10 cellular contexts compared by ENCODE assay signal in genomic region chr7:120740348-120740747, GRCh38.
A peak's percentile ranks its signal among the peaks of the same experiment; 100 is the strongest.
DNase-seq lines count a peak whose midpoint lies in the region; ATAC-seq, FAIRE-seq and TF ChIP-seq lines count a peak whose summit lies in the region.
"Had no signal": no experiment of that assay in that cellular context is flagged by ENCODE, and none has a peak within 500 bp of the region (broad histone marks: within the 10 kb centered on the region; RNA-seq: fewer than 3 reads in every experiment).

No MANE protein-coding gene starts in this region.

- no peaks in the 10 kb centered on the region for H3K27me3 ChIP-seq in HUES64 (ENCODE audit: insufficient read depth, low read length)
- H3K27me3 ChIP-seq in K562 (ENCODE audit: control insufficient read depth in 2 of 2, insufficient read depth in 2 of 2, low read length in 2 of 2), result no peaks in the 10 kb centered on the region
- H3K27me3 ChIP-seq in small intestine (ENCODE audit: control insufficient read depth in 2 of 2, insufficient read depth in 2 of 2, low read length in 2 of 2), result no peaks in the 10 kb centered on the region

- CTCF ChIA-PET in K562 (lab: Yijun Ruan, JAX; ENCODE audit: low intra/inter-chr PET ratio), result no interaction called here

- no peak for TF ChIP-seq POLR2A in K562 (conservative IDR thresholded peaks at IDR 0.05)

- H3K27ac ChIP-seq in HUES64 (ENCODE audit: low read depth, low read length), result 0 out of 2 replicates have a peak overlapping the region, but pooled peaks have one; percentile 36
- H3K27ac ChIP-seq in K562 (ENCODE audit: extremely low read depth, low read depth, low read length), result no peak overlapping the region
- no peak overlapping the region for H3K27ac ChIP-seq in small intestine (ENCODE audit: low read depth in 1 of 2, low read length in 1 of 2)
- H3K27ac ChIP-seq: prostate gland had no signal

- H3K4me2 ChIP-seq in K562 (ENCODE audit: insufficient read depth, low read length), result peak overlapping the region; percentile 59; the same call in 1 of the 2 replicates

- TF ChIP-seq CTCF in K562 (IDR thresholded peaks at IDR 0.05 in 2 of 3, conservative IDR thresholded peaks at IDR 0.05 in 1 of 3; ENCODE audit: insufficient read depth in 2 of 3, low read depth in 1 of 3, low read length in 3 of 3), result no peak

- in situ Hi-C loops in K562 (cut with MboI), result no loop called here

- WGBS in HUES64, result 89% methylated on average over 3 of the region's 3 CpGs
- 2% methylated on average over 3 of the region's 3 CpGs for WGBS in K562 (ENCODE audit: insufficient coverage, low coverage, missing lambda C conversion rate)
- WGBS in small intestine, 3 donors, result 22 to 29% (median 28%) methylated on average over 3 of the region's 3 CpGs

- no peaks in the 10 kb centered on the region for H3K9me1 ChIP-seq in K562 (ENCODE audit: control insufficient read depth, insufficient read depth, low read length)

- TF ChIP-seq EP300 in K562 (IDR thresholded peaks at IDR 0.05; ENCODE audit: low read length), result no peak

- H3K9me3 ChIP-seq in HUES64 (ENCODE audit: insufficient read depth, low read depth, low read length) (no peaks in the 10 kb centered on the region), K562 (replicated peaks; ENCODE audit: control insufficient read depth, insufficient read depth, low read depth, low read length) (no peaks in the 10 kb centered on the region), small intestine (ENCODE audit: control insufficient read depth, low read depth) (no peaks in the 10 kb centered on the region)
- H3K9me3 ChIP-seq: prostate gland had no signal

- FAIRE-seq in K562 (lab: Jason Lieb, UNC) (no peak), small intestine (lab: Jason Lieb, UNC) (no peak)

- TF ChIP-seq RAD21 in K562 (CRISPR knock-in tag; conservative IDR thresholded peaks at IDR 0.05 in 1 of 2, IDR thresholded peaks at IDR 0.05 in 1 of 2), result no peak

- H3K36me3 ChIP-seq in HUES64 (ENCODE audit: insufficient read depth, low read length) (no peaks in the 10 kb centered on the region), K562 (ENCODE audit: control insufficient read depth, insufficient read depth, low read length) (no peaks in the 10 kb centered on the region), small intestine (ENCODE audit: control insufficient read depth in 2 of 2, insufficient read depth in 2 of 2, low read length in 2 of 2) (no peaks in the 10 kb centered on the region)
- H3K36me3 ChIP-seq: prostate gland had no signal

- no peaks in the 10 kb centered on the region for H3K79me2 ChIP-seq in K562 (ENCODE audit: control insufficient read depth, insufficient read depth, low read length)

- intact Hi-C loops in K562 (cut with micrococcal nuclease), result no loop called here

- no TSS peak for BruUV-seq in K562 (replicated peaks; lab: Mats Ljungman, UMichigan)

- H3K4me3 ChIP-seq in HUES64 (ENCODE audit: low read length), result no peak overlapping the region
- no peak overlapping the region for H3K4me3 ChIP-seq in K562
- no peak overlapping the region for H3K4me3 ChIP-seq in small intestine (ENCODE audit: low read depth in 1 of 2, low read length in 2 of 2)
- H3K4me3 ChIP-seq: prostate gland had no signal

- H2AFZ ChIP-seq in K562 (ENCODE audit: low read depth, low read length), result peak overlapping the region; percentile 66

- H3K9ac ChIP-seq in HUES64 (ENCODE audit: low read depth, low read length) (0 out of 2 replicates have a peak overlapping the region, but pooled peaks have one; percentile 31), K562 (ENCODE audit: insufficient read depth in 1 of 2, low read depth in 2 of 2, low read length in 2 of 2) (no peak overlapping the region)

- peak; percentile 28 for DNase-seq in A172 (ENCODE audit: low spot score)
- peak in 1 of 4 experiments; percentile 37 for DNase-seq in K562 (ENCODE audit: extremely low read depth in 1 of 4, low spot score in 3 of 4)
- DNase-seq in left lobe of liver (ENCODE audit: low spot score), result no peak
- no peak for DNase-seq in small intestine
- DNase-seq in glomerular visceral epithelial cell (ENCODE audit: extremely low spot score), result no peak
- DNase-seq: islet precursor cell had no signal

- H3K4me1 ChIP-seq in HUES64 (ENCODE audit: insufficient read depth, low read length) (peaks cover 49% of the 10 kb centered on the region), K562 (replicated peaks in 1 of 2; ENCODE audit: control insufficient read depth in 2 of 2, insufficient read depth in 2 of 2, low read length in 2 of 2) (no peaks in the 10 kb centered on the region; a peak in 1 of 5 replicates), small intestine (ENCODE audit: control insufficient read depth in 2 of 2, insufficient read depth in 1 of 2, low read depth in 1 of 2, low read length in 1 of 2) (no peaks in the 10 kb centered on the region)
- H3K4me1 ChIP-seq: prostate gland had no signal

- H4K20me1 ChIP-seq in K562 (replicated peaks; ENCODE audit: control insufficient read depth, insufficient read depth, low read length), result no peaks in the 10 kb centered on the region

- ATAC-seq in K562, result peak; percentile 54
- ATAC-seq in left lobe of liver, result peak; percentile 69
- no peak for ATAC-seq in HG03159 (IDR thresholded peaks at IDR 0.05; ENCODE audit: unreplicated experiment)
- ATAC-seq in HG03460 (IDR thresholded peaks at IDR 0.05; ENCODE audit: unreplicated experiment), result no peak

- POLR2A ChIA-PET in K562 (lab: Yijun Ruan, JAX), result no interaction called here

TF ChIP-seq in K562, 482 proteins besides CTCF, POLR2A, EP300 and RAD21 (continues in another document):
- 0 out of 2 replicates have a peak, but pooled peaks have one; percentile 25 for TF ChIP-seq NFXL1 (CRISPR knock-in tag; IDR thresholded peaks at IDR 0.05)
- peak; percentile 47; the same call in 1 of the 2 replicates for TF ChIP-seq FOXJ3 (CRISPR knock-in tag; IDR thresholded peaks at IDR 0.05)
- TF ChIP-seq SREBF1 (IDR thresholded peaks at IDR 0.05; ENCODE audit: borderline replicate concordance, low read depth, low read length), result no peak
- no peak for TF ChIP-seq ATF1 (CRISPR knock-in tag; IDR thresholded peaks at IDR 0.05)
- TF ChIP-seq ATF1 (tag; IDR thresholded peaks at IDR 0.05), result peak; percentile 79
- TF ChIP-seq FOXJ2 (tag; IDR thresholded peaks at IDR 0.05), result peak; percentile 90
- no peak for TF ChIP-seq WHSC1 (IDR thresholded peaks at IDR 0.05; ENCODE audit: low read length)
- TF ChIP-seq ZNF324 (CRISPR knock-in tag; IDR thresholded peaks at IDR 0.05), result 0 out of 2 replicates have a peak, but pooled peaks have one; percentile 14
- TF ChIP-seq, protein P1, sequence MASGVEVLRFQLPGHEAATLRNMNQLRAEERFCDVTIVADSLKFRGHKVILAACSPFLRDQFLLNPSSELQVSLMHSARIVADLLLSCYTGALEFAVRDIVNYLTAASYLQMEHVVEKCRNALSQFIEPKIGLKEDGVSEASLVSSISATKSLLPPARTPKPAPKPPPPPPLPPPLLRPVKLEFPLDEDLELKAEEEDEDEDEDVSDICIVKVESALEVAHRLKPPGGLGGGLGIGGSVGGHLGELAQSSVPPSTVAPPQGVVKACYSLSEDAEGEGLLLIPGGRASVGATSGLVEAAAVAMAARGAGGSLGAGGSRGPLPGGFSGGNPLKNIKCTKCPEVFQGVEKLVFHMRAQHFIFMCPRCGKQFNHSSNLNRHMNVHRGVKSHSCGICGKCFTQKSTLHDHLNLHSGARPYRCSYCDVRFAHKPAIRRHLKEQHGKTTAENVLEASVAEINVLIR (CRISPR knock-in tag; IDR thresholded peaks at IDR 0.05), result peak; percentile 64; the same call in 1 of the 2 replicates
- peak; percentile 65; the same call in 1 of the 2 replicates for TF ChIP-seq MEF2D (tag; conservative IDR thresholded peaks at IDR 0.05; ENCODE audit: low read depth)
- TF ChIP-seq ZNF696 (CRISPR knock-in tag; conservative IDR thresholded peaks at IDR 0.05), result no peak
- TF ChIP-seq EP400 (IDR thresholded peaks at IDR 0.05), result no peak
- TF ChIP-seq FOXP1 (CRISPR knock-in tag; IDR thresholded peaks at IDR 0.05), result no peak
- peak; percentile 58; the same call in 1 of the 2 replicates for TF ChIP-seq ZNF23 (CRISPR knock-in tag; IDR thresholded peaks at IDR 0.05)
- TF ChIP-seq TEAD4 (IDR thresholded peaks at IDR 0.05; ENCODE audit: low read length), result peak; percentile 54; the same call in 1 of the 2 replicates
- TF ChIP-seq TEAD4 (CRISPR knock-in tag; IDR thresholded peaks at IDR 0.05; ENCODE audit: borderline replicate concordance), result no peak
- TF ChIP-seq, protein P2, sequence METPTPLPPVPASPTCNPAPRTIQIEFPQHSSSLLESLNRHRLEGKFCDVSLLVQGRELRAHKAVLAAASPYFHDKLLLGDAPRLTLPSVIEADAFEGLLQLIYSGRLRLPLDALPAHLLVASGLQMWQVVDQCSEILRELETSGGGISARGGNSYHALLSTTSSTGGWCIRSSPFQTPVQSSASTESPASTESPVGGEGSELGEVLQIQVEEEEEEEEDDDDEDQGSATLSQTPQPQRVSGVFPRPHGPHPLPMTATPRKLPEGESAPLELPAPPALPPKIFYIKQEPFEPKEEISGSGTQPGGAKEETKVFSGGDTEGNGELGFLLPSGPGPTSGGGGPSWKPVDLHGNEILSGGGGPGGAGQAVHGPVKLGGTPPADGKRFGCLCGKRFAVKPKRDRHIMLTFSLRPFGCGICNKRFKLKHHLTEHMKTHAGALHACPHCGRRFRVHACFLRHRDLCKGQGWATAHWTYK (CRISPR knock-in tag; IDR thresholded peaks at IDR 0.05), result no peak
- 0 out of 4 replicates have a peak, but pooled peaks of 1 of the 2 experiments have one; percentile 25 for TF ChIP-seq TEAD1 (CRISPR knock-in tag; IDR thresholded peaks at IDR 0.05)
- TF ChIP-seq ZNF174 (CRISPR knock-in tag; IDR thresholded peaks at IDR 0.05), result no peak
- TF ChIP-seq ARID1B (IDR thresholded peaks at IDR 0.05), result peak; percentile 57
- TF ChIP-seq E4F1 (CRISPR knock-in tag; IDR thresholded peaks at IDR 0.05; ENCODE audit: borderline replicate concordance), result no peak

Comparison
In these comparisons a context has a peak if more than half of its experiments do, and no peak if none do; other contexts are left out.
1. ATAC-seq: peak in K562 (single experiment) and left lobe of liver (single experiment); none in HG03159 (single experiment) and HG03460 (single experiment).